Comparison of ENCODE assay signal across 1 cellular context in genomic region chr5:116763987-116764866, GRCh38.
TF ChIP-seq lines count a peak whose summit lies in the region.

No MANE protein-coding gene starts in this region.

TF ChIP-seq in GM12878, 131 proteins besides CTCF, POLR2A, EP300 and RAD21 (continued from another document and continues in another):
- TF ChIP-seq EED (IDR thresholded peaks at IDR 0.05; ENCODE audit: low read depth) (peak; percentile 91), POLR2AphosphoS5 (IDR thresholded peaks at IDR 0.05; ENCODE audit: low read length) (peak; percentile 68), GATAD2B (conservative IDR thresholded peaks at IDR 0.05; ENCODE audit: low read depth) (peak; percentile 98), MTA3 (IDR thresholded peaks at IDR 0.05; ENCODE audit: borderline replicate concordance, low read length) (no peak), PML (IDR thresholded peaks at IDR 0.05; ENCODE audit: low read length) (no peak; the same call in none of the 2 replicates), ZNF622 (IDR thresholded peaks at IDR 0.05) (no peak), ETV6 (conservative IDR thresholded peaks at IDR 0.05 in 1 of 2, IDR thresholded peaks at IDR 0.05 in 1 of 2; ENCODE audit: borderline replicate concordance in 1 of 2, low read depth in 1 of 2) (peak in 1 of 2 experiments; percentile 75; a peak in 1 of 4 replicates), HCFC1 (IDR thresholded peaks at IDR 0.05; ENCODE audit: low read length) (no peak), KLF5 (IDR thresholded peaks at IDR 0.05; ENCODE audit: partially characterized antibody) (peak; percentile 85), ZNF687 (IDR thresholded peaks at IDR 0.05) (peak; percentile 90), BHLHE40 (IDR thresholded peaks at IDR 0.05; ENCODE audit: borderline replicate concordance in 1 of 2, low read depth in 2 of 2, low read length in 1 of 2) (peak; percentile 92 to 95), HDAC2 (IDR thresholded peaks at IDR 0.05) (no peak), ZNF217 (IDR thresholded peaks at IDR 0.05) (no peak), ZNF384 (IDR thresholded peaks at IDR 0.05; ENCODE audit: borderline replicate concordance, low read depth, low read length) (peak; percentile 96), SMAD5 (IDR thresholded peaks at IDR 0.05; ENCODE audit: low read depth) (no peak), EZH2 (IDR thresholded peaks at IDR 0.05; ENCODE audit: borderline replicate concordance, control insufficient read depth, low read depth, low read length) (no peak), BCLAF1 (IDR thresholded peaks at IDR 0.05) (no peak), RBBP5 (conservative IDR thresholded peaks at IDR 0.05) (no peak), NFIC (IDR thresholded peaks at IDR 0.05; ENCODE audit: low read depth, low read length) (peak; percentile 78), CREM (IDR thresholded peaks at IDR 0.05; ENCODE audit: low read depth) (peak; percentile 85), LARP7 (IDR thresholded peaks at IDR 0.05) (no peak), MEF2B (IDR thresholded peaks at IDR 0.05; ENCODE audit: partially characterized antibody, poor library complexity, severe bottlenecking) (peak; percentile 98), ZBED1 (IDR thresholded peaks at IDR 0.05; ENCODE audit: borderline replicate concordance) (peak; percentile 81; the same call in 1 of the 2 replicates), STAT3 (IDR thresholded peaks at IDR 0.05; ENCODE audit: low read depth, low read length) (peak; percentile 11), ELK1 (IDR thresholded peaks at IDR 0.05; ENCODE audit: low read depth, low read length) (no peak), ZBTB33 (IDR thresholded peaks at IDR 0.05) (peak; percentile 68), JUNB (IDR thresholded peaks at IDR 0.05) (peak; percentile 54), E2F4 (IDR thresholded peaks at IDR 0.05; ENCODE audit: low read depth, low read length) (no peak), SP1 (IDR thresholded peaks at IDR 0.05; ENCODE audit: low read depth, low read length) (peak; percentile 44), FOS (IDR thresholded peaks at IDR 0.05; ENCODE audit: borderline replicate concordance, extremely low read depth, insufficient read length) (no peak), SKIL (IDR thresholded peaks at IDR 0.05; ENCODE audit: low read depth, poor library complexity, severe bottlenecking) (peak; percentile 92), RB1 (IDR thresholded peaks at IDR 0.05; ENCODE audit: borderline replicate concordance) (peak; percentile 12; the same call in 1 of the 2 replicates), ZSCAN29 (IDR thresholded peaks at IDR 0.05) (no peak), TCF7 (IDR thresholded peaks at IDR 0.05; ENCODE audit: borderline replicate concordance) (peak; percentile 50; the same call in 1 of the 2 replicates), NFYA (IDR thresholded peaks at IDR 0.05; ENCODE audit: borderline replicate concordance, low read depth, low read length) (no peak), SIX5 (IDR thresholded peaks at IDR 0.05; ENCODE audit: low read depth, low read length, severe bottlenecking) (no peak), ZNF274 (IDR thresholded peaks at IDR 0.05; ENCODE audit: insufficient read depth, insufficient read length) (no peak), PAX8 (IDR thresholded peaks at IDR 0.05) (no peak), STAT1 (conservative IDR thresholded peaks at IDR 0.05) (no peak; the same call in 1 of the 2 replicates), POU2F2 (IDR thresholded peaks at IDR 0.05; ENCODE audit: borderline replicate concordance, low read depth, low read length) (peak; percentile 53; the same call in 1 of the 3 replicates), JUND (IDR thresholded peaks at IDR 0.05; ENCODE audit: low read depth, low read length) (peak; percentile 12; the same call in 1 of the 2 replicates), IKZF1 (conservative IDR thresholded peaks at IDR 0.05) (peak; percentile 97), SUPT20H (IDR thresholded peaks at IDR 0.05; ENCODE audit: borderline replicate concordance, control insufficient read depth, low read depth, low read length) (no peak), MEF2A (IDR thresholded peaks at IDR 0.05; ENCODE audit: insufficient read depth, low read depth, low read length) (peak; percentile 73; the same call in 1 of the 2 replicates), MTA2 (IDR thresholded peaks at IDR 0.05; ENCODE audit: low read depth) (peak; percentile 95), SRF (IDR thresholded peaks at IDR 0.05; ENCODE audit: low read depth in 2 of 2, low read length in 2 of 2) (no peak), BMI1 (IDR thresholded peaks at IDR 0.05; ENCODE audit: borderline replicate concordance) (peak; percentile 44; the same call in 1 of the 2 replicates)
- TF ChIP-seq, protein P1, sequence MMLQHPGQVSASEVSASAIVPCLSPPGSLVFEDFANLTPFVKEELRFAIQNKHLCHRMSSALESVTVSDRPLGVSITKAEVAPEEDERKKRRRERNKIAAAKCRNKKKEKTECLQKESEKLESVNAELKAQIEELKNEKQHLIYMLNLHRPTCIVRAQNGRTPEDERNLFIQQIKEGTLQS (IDR thresholded peaks at IDR 0.05; ENCODE audit: borderline replicate concordance, extremely low read depth, low read depth, low read length): no peak
- TF ChIP-seq, protein P2, sequence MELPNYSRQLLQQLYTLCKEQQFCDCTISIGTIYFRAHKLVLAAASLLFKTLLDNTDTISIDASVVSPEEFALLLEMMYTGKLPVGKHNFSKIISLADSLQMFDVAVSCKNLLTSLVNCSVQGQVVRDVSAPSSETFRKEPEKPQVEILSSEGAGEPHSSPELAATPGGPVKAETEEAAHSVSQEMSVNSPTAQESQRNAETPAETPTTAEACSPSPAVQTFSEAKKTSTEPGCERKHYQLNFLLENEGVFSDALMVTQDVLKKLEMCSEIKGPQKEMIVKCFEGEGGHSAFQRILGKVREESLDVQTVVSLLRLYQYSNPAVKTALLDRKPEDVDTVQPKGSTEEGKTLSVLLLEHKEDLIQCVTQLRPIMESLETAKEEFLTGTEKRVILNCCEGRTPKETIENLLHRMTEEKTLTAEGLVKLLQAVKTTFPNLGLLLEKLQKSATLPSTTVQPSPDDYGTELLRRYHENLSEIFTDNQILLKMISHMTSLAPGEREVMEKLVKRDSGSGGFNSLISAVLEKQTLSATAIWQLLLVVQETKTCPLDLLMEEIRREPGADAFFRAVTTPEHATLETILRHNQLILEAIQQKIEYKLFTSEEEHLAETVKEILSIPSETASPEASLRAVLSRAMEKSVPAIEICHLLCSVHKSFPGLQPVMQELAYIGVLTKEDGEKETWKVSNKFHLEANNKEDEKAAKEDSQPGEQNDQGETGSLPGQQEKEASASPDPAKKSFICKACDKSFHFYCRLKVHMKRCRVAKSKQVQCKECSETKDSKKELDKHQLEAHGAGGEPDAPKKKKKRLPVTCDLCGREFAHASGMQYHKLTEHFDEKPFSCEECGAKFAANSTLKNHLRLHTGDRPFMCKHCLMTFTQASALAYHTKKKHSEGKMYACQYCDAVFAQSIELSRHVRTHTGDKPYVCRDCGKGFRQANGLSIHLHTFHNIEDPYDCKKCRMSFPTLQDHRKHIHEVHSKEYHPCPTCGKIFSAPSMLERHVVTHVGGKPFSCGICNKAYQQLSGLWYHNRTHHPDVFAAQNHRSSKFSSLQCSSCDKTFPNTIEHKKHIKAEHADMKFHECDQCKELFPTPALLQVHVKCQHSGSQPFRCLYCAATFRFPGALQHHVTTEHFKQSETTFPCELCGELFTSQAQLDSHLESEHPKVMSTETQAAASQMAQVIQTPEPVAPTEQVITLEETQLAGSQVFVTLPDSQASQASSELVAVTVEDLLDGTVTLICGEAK (IDR thresholded peaks at IDR 0.05; ENCODE audit: borderline replicate concordance): peak; percentile 74
